Comparison of ENCODE assay signal across 9 cellular contexts in the genomic region with DNA sequence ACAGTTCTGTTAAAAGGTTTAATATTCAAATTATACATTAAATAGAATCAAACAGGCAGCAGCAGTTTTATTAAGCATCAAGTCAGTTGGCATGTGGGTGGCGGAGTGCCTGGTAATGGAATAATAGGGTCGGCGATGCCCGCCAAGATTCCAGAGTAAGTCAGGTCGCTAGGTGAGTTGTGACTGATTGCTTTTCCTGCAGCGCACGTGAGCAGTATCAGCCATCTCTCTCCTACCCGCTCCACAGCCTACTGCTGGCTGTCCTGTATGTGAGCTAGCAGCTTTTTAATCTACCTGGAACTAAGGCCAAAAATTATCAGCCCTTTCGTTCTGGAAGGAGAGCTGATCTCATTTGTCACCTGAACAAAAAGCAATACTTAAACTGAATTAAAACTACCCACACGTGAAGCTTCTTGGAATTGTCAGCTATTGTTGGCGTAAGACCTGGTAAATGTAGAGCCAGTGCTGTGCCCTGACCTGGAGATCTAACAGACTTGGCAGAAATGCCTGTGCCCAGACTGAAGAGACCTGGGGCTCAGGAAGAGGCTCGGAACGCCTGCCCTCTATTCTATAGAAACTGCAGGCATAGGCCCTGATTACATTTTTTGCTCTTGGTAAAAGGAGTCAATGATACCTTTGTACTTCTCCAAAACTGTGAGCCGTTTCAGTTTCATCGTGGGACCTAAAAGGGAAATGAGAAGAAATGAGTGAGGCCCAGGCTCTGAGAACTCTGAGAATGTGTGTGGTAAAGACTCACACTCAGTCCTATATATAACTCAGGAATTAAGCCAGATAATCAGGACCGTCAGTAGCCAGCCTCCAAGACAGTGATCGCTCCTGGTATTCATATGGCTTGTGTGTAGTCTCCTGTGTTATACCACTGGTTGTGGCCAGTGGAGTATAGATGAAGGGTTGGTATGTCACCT. TPM values are rescaled to one million over a fixed set of nuclear protein-coding genes. Genes with fewer than 3 reads are reported as not detected.
DNase-seq lines count a peak whose midpoint lies in the region; ATAC-seq and TF ChIP-seq lines count a peak whose summit lies in the region.
"Had no signal": no experiment of that assay in that cellular context is flagged by ENCODE, and none has a peak within 500 bp of the region (broad histone marks: within the 10 kb centered on the region; RNA-seq: fewer than 3 reads in every experiment).

No MANE protein-coding gene starts in this region.

- H3K9me3 ChIP-seq in heart right ventricle (no peaks in the 10 kb centered on the region), esophagus muscularis mucosa (no peaks in the 10 kb centered on the region)

- TF ChIP-seq CTCF in GM13976 (IDR thresholded peaks at IDR 0.05; ENCODE audit: borderline replicate concordance, control extremely low read depth, extremely low read depth, insufficient read depth, missing control alignments) = no peak
- TF ChIP-seq CTCF in heart right ventricle (IDR thresholded peaks at IDR 0.05) = no peak
- TF ChIP-seq CTCF in esophagus muscularis mucosa (IDR thresholded peaks at IDR 0.05) = no peak

- no peak overlapping the region for H3K4me3 ChIP-seq in heart right ventricle
- no peak overlapping the region for H3K4me3 ChIP-seq in esophagus muscularis mucosa

- DNase-seq in GM13976 (ENCODE audit: low spot score) (peak; percentile 59), heart right ventricle (no peak), esophagus muscularis mucosa (ENCODE audit: extremely low spot score) (no peak), HuH-7 (ENCODE audit: low spot score) (no peak), cerebellar nuclear complex (lab: John Stamatoyannopoulos, UW) (no peak)
- DNase-seq: activated T-cell treated with anti-CD3 and anti-CD28 coated beads, Interleukin-2, amount 50 U/mL, for 4 hours had no signal

- H3K27ac ChIP-seq in heart right ventricle (peak overlapping the region in 7 of 10 donors; percentile 3 to 55 (median 37)), esophagus muscularis mucosa (replicated peaks in 1 of 4) (no peak overlapping the region)

- 60 to 70% methylated on average over 17 of the region's 17 CpGs for WGBS in heart right ventricle, 2 donors
- 84% methylated on average over 17 of the region's 17 CpGs for WGBS in esophagus muscularis mucosa

- intact Hi-C loops in heart right ventricle (cut with DNase I) (loop anchor here in 1 of 10 donors (5.0 kb wide), 1 partner anchor 39 kb away; a partner anchor contains a TSS), esophagus muscularis mucosa (cut with DNase I) (no loop called here)

- H3K4me1 ChIP-seq in heart right ventricle (peaks cover 0 to 24% (median 12%) of the 10 kb centered on the region in 9 donors), esophagus muscularis mucosa (peaks cover 0 to 4% (median 0%) of the 10 kb centered on the region in 4 donors)

- ATAC-seq in GM21515 (IDR thresholded peaks at IDR 0.05; ENCODE audit: unreplicated experiment) = peak; percentile 69
- peak; percentile 48 for ATAC-seq in HG03439 (IDR thresholded peaks at IDR 0.05; ENCODE audit: unreplicated experiment)
- peak in 7 of 8 donors; percentile 18 to 68 (median 38) for ATAC-seq in heart right ventricle
- ATAC-seq in HG03565 (IDR thresholded peaks at IDR 0.05; ENCODE audit: unreplicated experiment) = no peak
- ATAC-seq: activated T-cell treated with anti-CD3 and anti-CD28 coated beads, Interleukin-2, amount 50 U/mL, for 4 hours had no signal

- H3K27me3 ChIP-seq in heart right ventricle = no peaks in the 10 kb centered on the region
- no peaks in the 10 kb centered on the region for H3K27me3 ChIP-seq in esophagus muscularis mucosa

- H3K36me3 ChIP-seq in heart right ventricle (peaks cover 0 to 80% (median 60%) of the 10 kb centered on the region in 9 donors), esophagus muscularis mucosa (peaks cover 50 to 84% (median 76%) of the 10 kb centered on the region in 4 donors)

- in situ Hi-C loops in GM13976 (cut with MboI; ENCODE audit: low sequenced_read_pairs, unreplicated experiment) = no loop called here

- no peak for TF ChIP-seq POLR2A in esophagus muscularis mucosa (IDR thresholded peaks at IDR 0.05; ENCODE audit: low read depth)

- no peak for TF ChIP-seq EP300 in esophagus muscularis mucosa (IDR thresholded peaks at IDR 0.05)

RNA-seq across cellular contexts. Expression of a gene that starts 21.9 kb away (rescaled TPM):
- total RNA-seq in heart right ventricle (100 to 1,000 TPM; 315 to 509 (median 460) TPM), esophagus muscularis mucosa (100 to 1,000 TPM in 1 of 4 donors, 10 to 100 TPM in 3; 59.4 to 122 (median 78.1) TPM)
- polyA plus RNA-seq in heart right ventricle = 100 to 1,000 TPM; 110 to 125 TPM

RNA-seq across cellular contexts. Expression of a gene that starts 39.9 kb away (rescaled TPM):
- total RNA-seq in heart right ventricle (10 to 100 TPM in 7 of 10 donors, 1 to 10 TPM in 3; 4.0 to 32.3 (median 17.1) TPM), esophagus muscularis mucosa (10 to 100 TPM; 11.4 to 18.3 (median 15.9) TPM)
- 1 to 10 TPM; 2.6 to 3.9 TPM for polyA plus RNA-seq in heart right ventricle

Comparison
In these comparisons a context has a peak if more than half of its experiments do, and no peak if none do; other contexts are left out.
1. H3K27ac ChIP-seq: peak in heart right ventricle (7 of 10); none in esophagus muscularis mucosa (0 of 4).